ENCODE assay signal across 23 cellular contexts in the genomic region with DNA sequence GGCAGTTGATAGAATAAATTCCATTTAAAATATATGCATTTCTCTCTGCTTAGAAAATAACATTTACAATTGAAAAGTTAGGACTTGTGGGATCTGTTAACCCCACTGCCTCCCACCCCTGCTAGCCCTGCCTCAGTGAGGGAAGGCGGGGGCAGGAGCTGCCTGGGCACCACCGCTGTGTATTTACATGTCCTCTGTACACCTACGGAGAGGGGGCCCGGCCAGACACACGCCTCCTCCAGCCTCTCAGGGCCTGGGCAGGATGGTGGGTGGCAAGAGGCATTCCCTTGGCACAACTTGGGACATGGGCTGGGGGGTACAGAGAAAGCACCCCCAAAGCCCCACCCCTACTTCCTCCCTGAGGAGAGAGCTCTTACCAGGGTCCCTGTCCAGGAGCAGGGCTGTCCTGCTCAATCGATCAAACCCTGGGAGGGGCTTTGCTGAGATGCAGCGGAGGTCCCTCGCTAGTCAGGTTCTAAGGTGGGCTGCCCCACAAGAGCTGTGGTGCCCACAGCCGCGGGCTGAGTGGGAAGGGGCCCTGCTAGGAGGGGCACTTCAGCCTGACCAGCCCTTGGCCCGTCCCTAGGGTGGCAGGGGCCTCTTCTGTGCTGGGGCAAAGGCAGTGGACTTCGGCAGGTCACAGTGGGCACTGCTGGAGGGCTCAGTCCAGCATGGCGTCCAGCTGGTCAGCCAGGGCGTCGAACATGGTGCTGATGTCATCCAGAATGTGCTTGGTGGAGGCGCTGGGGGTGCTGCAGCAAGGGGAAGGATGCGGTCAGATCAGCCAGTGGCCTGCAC. TPM values are rescaled to one million over a fixed set of nuclear protein-coding genes. Genes with fewer than 3 reads are reported as not detected.
DNase-seq lines count a peak whose midpoint lies in the region; ATAC-seq, FAIRE-seq and TF ChIP-seq lines count a peak whose summit lies in the region.
"Had no signal": no experiment of that assay in that cellular context is flagged by ENCODE, and none has a peak within 500 bp of the region (broad histone marks: within the 10 kb centered on the region; RNA-seq: fewer than 3 reads in every experiment).

No MANE protein-coding gene starts in this region.

- H3K27ac ChIP-seq in left ventricle myocardium inferior (replicated peaks) (peak overlapping the region; percentile 70), kidney (ENCODE audit: low read depth in 2 of 2, low read length in 2 of 2) (peak overlapping the region; percentile 63 to 70), skeletal muscle tissue (ENCODE audit: low read depth, low read length) (no peak overlapping the region)
- H3K27ac ChIP-seq: parathyroid adenoma had no signal

- no peak for FAIRE-seq in kidney (lab: Jason Lieb, UNC)
- FAIRE-seq: A204.1, GM18507, islet of Langerhans had no signal

- peak overlapping the region in 1 of 2 donors; percentile 26 for H3K9ac ChIP-seq in kidney (ENCODE audit: low read length in 2 of 2)
- H3K9ac ChIP-seq in skeletal muscle tissue (ENCODE audit: low read depth in 1 of 3, low read length in 3 of 3): peak overlapping the region in 2 of 3 donors; percentile 33 to 40
- H3K9ac ChIP-seq: parathyroid adenoma had no signal

- H3K4me1 ChIP-seq in left ventricle myocardium inferior: peaks cover 60% of the 10 kb centered on the region
- H3K4me1 ChIP-seq in kidney (ENCODE audit: control insufficient read depth in 1 of 2, insufficient read depth in 1 of 2, low read depth in 1 of 2, low read length in 2 of 2): peaks cover 5 to 31% of the 10 kb centered on the region in 2 donors
- H3K4me1 ChIP-seq in skeletal muscle tissue (ENCODE audit: control insufficient read depth in 3 of 3, insufficient read depth in 3 of 3, low read length in 3 of 3): peaks cover 20 to 46% (median 33%) of the 10 kb centered on the region in 3 donors

- H3K27me3 ChIP-seq in left ventricle myocardium inferior (ENCODE audit: low read depth) (no peaks in the 10 kb centered on the region), skeletal muscle tissue (ENCODE audit: control insufficient read depth in 3 of 3, insufficient read depth in 3 of 3, low read length in 3 of 3) (no peaks in the 10 kb centered on the region)
- H3K27me3 ChIP-seq: adrenal gland had no signal

- H3K9me3 ChIP-seq in left ventricle myocardium inferior (replicated peaks): no peaks in the 10 kb centered on the region
- H3K9me3 ChIP-seq in kidney (ENCODE audit: control insufficient read depth in 1 of 2, low read length in 2 of 2): no peaks in the 10 kb centered on the region
- H3K9me3 ChIP-seq in skeletal muscle tissue (ENCODE audit: control insufficient read depth in 3 of 3, low read length in 3 of 3): no peaks in the 10 kb centered on the region
- H3K9me3 ChIP-seq: adrenal gland had no signal

- intact Hi-C loops in left ventricle myocardium inferior (cut with micrococcal nuclease): no loop called here
- intact Hi-C loops in left ventricle myocardium superior (cut with micrococcal nuclease): no loop called here
- intact Hi-C loops in kidney (cut with DNase I): loop anchor here (10.0 kb wide), 1 partner anchor 76 kb away; no protein-coding TSS in a partner anchor

- DNase-seq in left ventricle myocardium inferior (no peak), left ventricle myocardium superior (no peak), kidney (no peak), NCI-H2227 treated with DMSO at 0.1 percent for 48 hours (lab: John Stamatoyannopoulos, UW) (no peak), NCI-H1092 treated with DMSO at 0.1 percent for 48 hours (lab: John Stamatoyannopoulos, UW) (no peak)
- DNase-seq: activated CD4-positive, alpha-beta T cell treated with anti-CD3 and anti-CD28 coated beads, Interleukin-2, amount 50 U/mL, for 4 hours; activated gamma-delta T cell; Calu3; EL; KG1; naive thymus-derived CD4-positive, alpha-beta T cell; NCI-H1930; stimulated activated CD4-positive, alpha-beta T cell treated with anti-CD3 and anti-CD28 coated beads, Interleukin-2, amount 100 ng/mL, for 24 hours; stimulated activated naive B cell treated with anti-CD40 and anti-IgM and Interleukin-4, amounts not matched to agents 10 μg/mL and 1 μg/mL and 100 μg/mL, for 72 hours had no signal

- no peak overlapping the region for H3K4me3 ChIP-seq in left ventricle myocardium inferior
- no peak overlapping the region for H3K4me3 ChIP-seq in kidney (ENCODE audit: low read length in 2 of 2)
- no peak overlapping the region for H3K4me3 ChIP-seq in skeletal muscle tissue (ENCODE audit: low read length in 3 of 3)
- H3K4me3 ChIP-seq: adrenal gland had no signal

- ATAC-seq in left ventricle myocardium superior (no peak), HG03432 (IDR thresholded peaks at IDR 0.05; ENCODE audit: unreplicated experiment) (no peak), HG02852 (IDR thresholded peaks at IDR 0.05; ENCODE audit: unreplicated experiment) (no peak)
- ATAC-seq: naive thymus-derived CD4-positive, alpha-beta T cell; Panc1; stimulated activated naive B cell treated with anti-CD40 and anti-IgM and Interleukin-4, amounts not matched to agents 10 μg/mL and 1 μg/mL and 100 μg/mL, for 72 hours had no signal

- peaks cover 84% of the 10 kb centered on the region for H3K36me3 ChIP-seq in left ventricle myocardium inferior
- peaks cover 6 to 53% of the 10 kb centered on the region in 2 donors for H3K36me3 ChIP-seq in kidney (ENCODE audit: control insufficient read depth in 1 of 2, insufficient read depth in 2 of 2, low read length in 2 of 2)
- H3K36me3 ChIP-seq in skeletal muscle tissue (ENCODE audit: control insufficient read depth in 3 of 3, insufficient read depth in 3 of 3, low read length in 3 of 3): peaks cover 47 to 56% (median 49%) of the 10 kb centered on the region in 3 donors

- no peak for TF ChIP-seq CTCF in left ventricle myocardium inferior (IDR thresholded peaks at IDR 0.05; ENCODE audit: borderline replicate concordance)
- TF ChIP-seq CTCF in kidney (IDR thresholded peaks at IDR 0.05; ENCODE audit: borderline replicate concordance, extremely low read depth, insufficient read depth): no peak

RNA-seq across cellular contexts. Expression of gene CASKIN2, which starts 14.7 kb away (rescaled TPM):
- total RNA-seq in left ventricle myocardium inferior: 34.3 TPM
- total RNA-seq in left ventricle myocardium superior: 36.6 TPM
- total RNA-seq in kidney: 98.6 TPM
- polyA plus RNA-seq in kidney (ENCODE audit: insufficient read depth, low read depth, low replicate concordance): 25.0 TPM
- total RNA-seq in skeletal muscle tissue: 8.9 TPM

RNA-seq across cellular contexts. Expression of gene TSEN54, which starts 15.7 kb away (rescaled TPM):
- total RNA-seq in left ventricle myocardium inferior (6.8 TPM), left ventricle myocardium superior (8.3 TPM), kidney (25.8 TPM), skeletal muscle tissue (15.7 TPM)
- 33.8 TPM for polyA plus RNA-seq in kidney (ENCODE audit: insufficient read depth, low read depth, low replicate concordance)

RNA-seq across cellular contexts. Expression of gene LLGL2, which starts 24.9 kb away (rescaled TPM):
- total RNA-seq in left ventricle myocardium inferior (2.0 TPM), left ventricle myocardium superior (5.1 TPM), kidney (262 TPM), skeletal muscle tissue (4.7 TPM)
- 181 TPM for polyA plus RNA-seq in kidney (ENCODE audit: insufficient read depth, low read depth, low replicate concordance)

RNA-seq across cellular contexts. Expression of gene TMEM94, which starts 44.2 kb away (rescaled TPM):
- total RNA-seq in left ventricle myocardium inferior: 38.8 TPM
- total RNA-seq in left ventricle myocardium superior: 56.8 TPM
- 82.6 TPM for total RNA-seq in kidney
- 49.6 TPM for polyA plus RNA-seq in kidney (ENCODE audit: insufficient read depth, low read depth, low replicate concordance)
- total RNA-seq in skeletal muscle tissue: 18.3 TPM

Comparison
In these comparisons a context has a peak if more than half of its experiments do, and no peak if none do; other contexts are left out.
1. RNA of gene LLGL2, which starts 24.9 kb away (total RNA-seq): 262 TPM in kidney (single experiment); 5.1 TPM in left ventricle myocardium superior (single experiment), 4.7 TPM in skeletal muscle tissue (single experiment) and 2.0 TPM in left ventricle myocardium inferior (single experiment); every median in the first group is over 10 times any median in the second.